Comparison of ENCODE assay signal across 21 cellular contexts in genomic region chr13:44044544-44045178, GRCh38.
DNase-seq lines count a peak whose midpoint lies in the region; ATAC-seq and TF ChIP-seq lines count a peak whose summit lies in the region.
"Had no signal": no experiment of that assay in that cellular context is flagged by ENCODE, and none has a peak within 500 bp of the region (broad histone marks: within the 10 kb centered on the region; RNA-seq: fewer than 3 reads in every experiment).

No MANE protein-coding gene starts in this region.

- DNase-seq in left ventricle myocardium superior (peak; percentile 41), right atrium auricular region (ENCODE audit: low spot score) (no peak), PC-9 (peak; percentile 5 to 71), kidney tubule cell (ENCODE audit: low spot score) (peak; percentile 56), GM10248 (ENCODE audit: extremely low spot score) (no peak), aorta (no peak), NCI-H1930 (lab: John Stamatoyannopoulos, UW) (no peak)
- DNase-seq: activated CD4-positive, alpha-beta T cell treated with anti-CD3 and anti-CD28 coated beads, Interleukin-2, amount 50 U/mL, for 4 hours; activated gamma-delta T cell; amniotic stem cell; CD4-positive, CD25-positive, alpha-beta regulatory T cell; DMS 273 treated with DMSO at 0.1 percent for 48 hours; effector memory CD4-positive, alpha-beta T cell; esophagus squamous epithelium; H7; naive B cell; NCI-H1048; stimulated activated CD4-positive, alpha-beta T cell treated with anti-CD3 and anti-CD28 coated beads, Interleukin-2, amount 100 ng/mL, for 24 hours; stimulated activated naive B cell treated with anti-CD40 and anti-IgM and Interleukin-4, amounts not matched to agents 10 μg/mL and 1 μg/mL and 100 μg/mL, for 72 hours had no signal

- CTCF ChIA-PET in PC-9 (lab: Charles Lee): no interaction called here
- CTCF ChIA-PET in GM10248 (lab: Yijun Ruan, JAX): interaction anchor here (0.7 to 1.8 kb wide), 2 partner anchors 393 to 394 kb away, joined by 3 to 5 read pairs; no protein-coding TSS in a partner anchor

- 0 out of 2 replicates have a peak overlapping the region, but pooled peaks have one; percentile 2 for H3K4me2 ChIP-seq in PC-9

- POLR2A ChIA-PET in PC-9 (lab: Charles Lee; ENCODE audit: unreplicated experiment): no interaction called here
- POLR2A ChIA-PET in GM10248 (lab: Yijun Ruan, JAX): no interaction called here

- H3K4me3 ChIP-seq in right atrium auricular region (no peak overlapping the region), PC-9 (no peak overlapping the region), aorta (ENCODE audit: low read length in 2 of 2) (no peak overlapping the region)
- H3K4me3 ChIP-seq: esophagus squamous epithelium, gastroesophageal sphincter had no signal

- H3K9me3 ChIP-seq in right atrium auricular region: no peaks in the 10 kb centered on the region
- H3K9me3 ChIP-seq in PC-9 (ENCODE audit: insufficient read depth, low read depth): no peaks in the 10 kb centered on the region
- no peaks in the 10 kb centered on the region for H3K9me3 ChIP-seq in aorta (ENCODE audit: control insufficient read depth, low read length)
- H3K9me3 ChIP-seq: esophagus squamous epithelium, gastroesophageal sphincter had no signal

- H3K36me3 ChIP-seq in right atrium auricular region (no peaks in the 10 kb centered on the region), PC-9 (ENCODE audit: low read depth) (no peaks in the 10 kb centered on the region), aorta (ENCODE audit: control insufficient read depth in 1 of 2, insufficient read depth in 2 of 2, low read length in 1 of 2) (no peaks in the 10 kb centered on the region)
- H3K36me3 ChIP-seq: esophagus squamous epithelium, gastroesophageal sphincter had no signal

- BruUV-seq in PC-9 (replicated peaks; lab: Mats Ljungman, UMichigan): no TSS peak

- no peak overlapping the region for H2AFZ ChIP-seq in PC-9

- TF ChIP-seq CTCF in right atrium auricular region (IDR thresholded peaks at IDR 0.05) (no peak), PC-9 (conservative IDR thresholded peaks at IDR 0.05) (no peak), GM10248 (IDR thresholded peaks at IDR 0.05; ENCODE audit: control extremely low read depth, extremely low read depth, low read depth, missing control alignments) (no peak)

- intact Hi-C loops in left ventricle myocardium superior (cut with micrococcal nuclease) (loop anchor here (10.0 kb wide), 1 partner anchor 140 kb away; no protein-coding TSS in a partner anchor), PC-9 (cut with micrococcal nuclease; ENCODE audit: unreplicated experiment) (loop anchor here (2.0 kb wide), 1 partner anchor 136 kb away; no protein-coding TSS in a partner anchor), aorta (cut with DNase I) (loop anchor here (5.0 kb wide), 2 partner anchors 127 to 137 kb away; no protein-coding TSS in a partner anchor)

- H4K20me1 ChIP-seq in PC-9 (ENCODE audit: insufficient read depth): no peaks in the 10 kb centered on the region

- WGBS in aorta, 2 donors: 89 to 93% methylated on average over 6 of the region's 6 CpGs

- H3K9me2 ChIP-seq in PC-9 (ENCODE audit: insufficient read depth): no peaks in the 10 kb centered on the region

- ATAC-seq in left ventricle myocardium superior (peak; percentile 55), HG03520 (IDR thresholded peaks at IDR 0.05; ENCODE audit: unreplicated experiment) (no peak), aorta (ENCODE audit: low FRiP score) (no peak)
- ATAC-seq: gastroesophageal sphincter; stimulated activated naive B cell treated with anti-CD40 and anti-IgM and Interleukin-4, amounts not matched to agents 10 μg/mL and 1 μg/mL and 100 μg/mL, for 72 hours had no signal

- H3K27ac ChIP-seq in right atrium auricular region (no peak overlapping the region), PC-9 (no peak overlapping the region), aorta (ENCODE audit: low read depth in 1 of 2, low read length in 2 of 2) (no peak overlapping the region)
- H3K27ac ChIP-seq: esophagus squamous epithelium, gastroesophageal sphincter had no signal

- H3K4me1 ChIP-seq in right atrium auricular region (no peaks in the 10 kb centered on the region), PC-9 (replicated peaks; ENCODE audit: insufficient read depth) (peaks cover 32% of the 10 kb centered on the region), aorta (ENCODE audit: control insufficient read depth in 1 of 2, insufficient read depth in 2 of 2, low read length in 2 of 2) (no peaks in the 10 kb centered on the region)
- H3K4me1 ChIP-seq: esophagus squamous epithelium, gastroesophageal sphincter had no signal

- H3K27me3 ChIP-seq in right atrium auricular region (no peaks in the 10 kb centered on the region), PC-9 (ENCODE audit: insufficient read depth, low read depth) (no peaks in the 10 kb centered on the region), aorta (ENCODE audit: control insufficient read depth in 1 of 2, insufficient read depth in 2 of 2, low read length in 1 of 2) (no peaks in the 10 kb centered on the region)
- H3K27me3 ChIP-seq: gastroesophageal sphincter had no signal

- peaks cover 20% of the 10 kb centered on the region for H3F3A ChIP-seq in PC-9 (ENCODE audit: insufficient read depth, low read depth)

- no peaks in the 10 kb centered on the region for H3K79me2 ChIP-seq in PC-9 (ENCODE audit: low read depth)

Comparison
In these comparisons a context has a peak if more than half of its experiments do, and no peak if none do; other contexts are left out.
1. DNase-seq: peak in left ventricle myocardium superior (single experiment), PC-9 (2 of 2) and kidney tubule cell (single experiment); none in right atrium auricular region (single experiment), GM10248 (single experiment), aorta (0 of 2) and NCI-H1930 (0 of 2).